In genomic region chr3:5058463-5058862, GRCh38 we compare ENCODE assay signal across 1 cellular context.
TF ChIP-seq lines count a peak whose summit lies in the region.

No MANE protein-coding gene starts in this region.

TF ChIP-seq in A549, 52 proteins besides CTCF, POLR2A, EP300 and RAD21 (continued from another document):
- TF ChIP-seq HOXA7 (CRISPR knock-in tag; IDR thresholded peaks at IDR 0.05) (no peak), RARB (CRISPR knock-in tag; IDR thresholded peaks at IDR 0.05) (no peak), MAZ (IDR thresholded peaks at IDR 0.05; ENCODE audit: borderline replicate concordance, low read depth, low read length) (no peak)
TF ChIP-seq in A549: peak in this region for 0.
